In the genomic region with DNA sequence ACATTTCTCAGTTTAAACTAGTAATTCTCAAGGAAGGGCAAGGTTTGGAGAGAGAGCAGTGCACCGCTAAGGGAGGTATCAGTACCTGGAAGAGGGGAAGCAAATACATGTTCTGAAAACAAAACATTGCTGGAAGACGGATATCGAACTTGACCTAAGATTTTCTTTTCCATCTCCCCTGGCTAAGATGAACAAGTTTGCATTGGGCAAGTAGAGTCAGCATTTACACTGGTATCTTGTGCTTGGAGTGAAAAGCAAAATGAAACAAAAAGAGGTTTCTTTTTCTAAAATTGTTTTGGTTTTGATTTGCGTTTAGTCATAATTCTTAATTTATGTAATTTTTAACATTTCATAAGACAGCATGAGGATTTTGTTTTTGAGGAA, we compare ENCODE assay signal across 20 cellular contexts.
A peak's percentile ranks its signal among the peaks of the same experiment; 100 is the strongest.
DNase-seq lines count a peak whose midpoint lies in the region; ATAC-seq, FAIRE-seq and TF ChIP-seq lines count a peak whose summit lies in the region.
"Had no signal": no experiment of that assay in that cellular context is flagged by ENCODE, and none has a peak within 500 bp of the region (broad histone marks: within the 10 kb centered on the region; RNA-seq: fewer than 3 reads in every experiment).

No MANE protein-coding gene starts in this region.

- H3F3A ChIP-seq in Loucy (ENCODE audit: low read depth): no peaks in the 10 kb centered on the region

- TF ChIP-seq CTCF in Loucy (conservative IDR thresholded peaks at IDR 0.05; ENCODE audit: low read length): no peak
- no peak for TF ChIP-seq CTCF in VCaP (conservative IDR thresholded peaks at IDR 0.05)
- no peak for TF ChIP-seq CTCF in osteoblast (IDR thresholded peaks at IDR 0.05; ENCODE audit: extremely low read depth, low read depth, low read length)
- TF ChIP-seq CTCF in thoracic aorta (IDR thresholded peaks at IDR 0.05): no peak

- no peaks in the 10 kb centered on the region for H3K9me2 ChIP-seq in Loucy (replicated peaks; ENCODE audit: low read depth, low read length)

- H3K27me3 ChIP-seq in Loucy (ENCODE audit: insufficient read depth, low read length, poor library complexity, severe bottlenecking): no peaks in the 10 kb centered on the region
- H3K27me3 ChIP-seq in osteoblast (ENCODE audit: insufficient read depth, low read length): no peaks in the 10 kb centered on the region
- no peaks in the 10 kb centered on the region for H3K27me3 ChIP-seq in thoracic aorta (replicated peaks; ENCODE audit: insufficient read depth)

- H3K9ac ChIP-seq in Loucy (ENCODE audit: low read depth, low read length, poor library complexity, severe bottlenecking): no peak overlapping the region
- H3K9ac ChIP-seq: GM23248 had no signal

- peaks cover 14% of the 10 kb centered on the region for H3K4me1 ChIP-seq in Loucy (ENCODE audit: insufficient read depth, low read length, poor library complexity, severe bottlenecking)
- H3K4me1 ChIP-seq in osteoblast (ENCODE audit: insufficient read depth, low read length): no peaks in the 10 kb centered on the region
- peaks cover 0 to 16% of the 10 kb centered on the region in 2 donors for H3K4me1 ChIP-seq in thoracic aorta (ENCODE audit: control insufficient read depth in 1 of 2, low read depth in 2 of 2)

- H3K9me3 ChIP-seq in Loucy (ENCODE audit: insufficient read depth, low read depth, low read length): no peaks in the 10 kb centered on the region
- no peaks in the 10 kb centered on the region for H3K9me3 ChIP-seq in osteoblast (ENCODE audit: low read depth, low read length)
- H3K9me3 ChIP-seq in thoracic aorta: no peaks in the 10 kb centered on the region

- H3K79me2 ChIP-seq in Loucy (ENCODE audit: insufficient read depth, low read length) (no peaks in the 10 kb centered on the region), osteoblast (ENCODE audit: insufficient read depth, low read length) (no peaks in the 10 kb centered on the region)

- no peak for TF ChIP-seq POLR2A in GM12891 (IDR thresholded peaks at IDR 0.05; ENCODE audit: low read depth, low read length)

- ATAC-seq in thoracic aorta (ENCODE audit: insufficient number of reproducible peaks, low FRiP score, low read depth): no peak
- no peak for ATAC-seq in GM21423 (IDR thresholded peaks at IDR 0.05; ENCODE audit: unreplicated experiment)
- ATAC-seq: CD8-positive, alpha-beta T cell; HCT116 had no signal

- peak; percentile 52 for DNase-seq in osteoblast (ENCODE audit: insufficient read length, low spot score, missing footprints)
- DNase-seq in thoracic aorta (ENCODE audit: low spot score): no peak
- no peak for DNase-seq in GM12891 (ENCODE audit: insufficient read length, low spot score)
- DNase-seq in urothelium cell line (ENCODE audit: low spot score): no peak
- DNase-seq in cerebellar cortex (ENCODE audit: low spot score): no peak
- DNase-seq: CD8-positive, alpha-beta T cell; COR-L47; DMS153; DMS79 treated with DMSO at 0.1 percent for 48 hours; GM23248 had no signal

- no peak overlapping the region for H3K4me3 ChIP-seq in Loucy (ENCODE audit: low read length, poor library complexity, severe bottlenecking)
- no peak overlapping the region for H3K4me3 ChIP-seq in osteoblast (ENCODE audit: insufficient read depth, low read length)
- H3K4me3 ChIP-seq in thoracic aorta: peak overlapping the region; percentile 31
- H3K4me3 ChIP-seq: GM23248 had no signal

- FAIRE-seq in GM12891 (lab: Jason Lieb, UNC) (no peak), urothelium cell line (lab: Jason Lieb, UNC) (no peak)
- FAIRE-seq: A204.1, D721Med, G401.6, GM18507, H54 had no signal

- H3K4me2 ChIP-seq in Loucy (ENCODE audit: low read depth, low read length, poor library complexity, severe bottlenecking): peak overlapping the region; percentile 55
- peak overlapping the region; percentile 11 for H3K4me2 ChIP-seq in osteoblast (ENCODE audit: insufficient read depth, low read length)

- H3K27ac ChIP-seq in VCaP (peak overlapping the region; percentile 45), osteoblast (ENCODE audit: low read depth, low read length) (no peak overlapping the region), thoracic aorta (no peak overlapping the region)
- H3K27ac ChIP-seq: GM23248, HL-60 had no signal

- H2AFZ ChIP-seq in Loucy (ENCODE audit: low read length) (no peak overlapping the region; the same call in 1 of the 2 replicates), osteoblast (ENCODE audit: low read length) (no peak overlapping the region)
- H2AFZ ChIP-seq: GM23248 had no signal

- H3K36me3 ChIP-seq in Loucy (ENCODE audit: insufficient read depth, low read length) (no peaks in the 10 kb centered on the region), osteoblast (ENCODE audit: insufficient read depth, low read length) (no peaks in the 10 kb centered on the region), thoracic aorta (no peaks in the 10 kb centered on the region)

- no peaks in the 10 kb centered on the region for H4K20me1 ChIP-seq in Loucy (ENCODE audit: insufficient read depth, low read length, poor library complexity, severe bottlenecking)
- no peaks in the 10 kb centered on the region for H4K20me1 ChIP-seq in osteoblast (ENCODE audit: insufficient read depth, low read length)

TF ChIP-seq in GM12891, 5 proteins besides CTCF, POLR2A, EP300 and RAD21:
- TF ChIP-seq POU2F2 (IDR thresholded peaks at IDR 0.05; ENCODE audit: low read depth, low read length) (no peak), PAX5 (IDR thresholded peaks at IDR 0.05; ENCODE audit: insufficient read depth, low read length, severe bottlenecking) (no peak), TAF1 (IDR thresholded peaks at IDR 0.05; ENCODE audit: low read depth, low read length) (no peak), SPI1 (IDR thresholded peaks at IDR 0.05; ENCODE audit: low read depth, low read length) (no peak), POLR2AphosphoS5 (IDR thresholded peaks at IDR 0.05; ENCODE audit: low read depth, low read length) (no peak)
